ENCODE assay signal across 1 cellular context in the genomic region with DNA sequence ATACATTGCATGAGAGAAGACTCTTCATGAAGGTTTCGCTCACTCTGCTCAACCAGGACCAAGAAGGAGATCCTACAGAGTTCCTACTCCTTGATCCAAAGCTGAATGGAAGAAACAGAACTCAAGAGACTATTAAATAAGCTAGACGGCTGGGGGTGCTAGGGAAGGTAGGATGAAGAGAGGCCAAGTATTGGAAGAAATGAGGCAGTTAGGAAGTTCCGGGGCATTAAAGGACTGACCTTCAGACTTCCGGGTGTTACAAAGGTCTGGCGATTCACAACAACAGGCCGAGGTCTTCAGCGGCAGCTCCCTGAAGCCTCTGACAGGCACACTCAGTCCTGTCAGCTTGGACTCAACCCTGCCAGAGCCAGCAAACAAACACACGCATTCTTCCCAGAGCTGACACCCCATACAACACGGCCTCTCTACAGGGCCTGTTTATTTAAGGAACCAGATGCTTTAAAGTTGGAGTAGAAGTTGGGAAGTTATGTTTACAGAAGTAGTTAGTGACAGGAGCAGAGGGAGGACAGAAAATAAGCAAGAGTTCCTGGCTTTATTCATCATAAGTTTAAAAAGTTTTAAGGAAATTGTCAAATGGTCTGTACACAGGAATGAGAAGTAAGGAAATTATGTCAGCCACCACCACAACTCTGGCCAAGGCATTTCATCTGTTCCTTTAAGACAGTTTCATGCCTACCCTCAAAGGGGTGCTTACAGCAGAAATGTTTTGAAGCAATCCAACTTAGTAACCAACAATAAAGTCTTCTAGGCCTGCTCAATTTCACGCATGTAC.
TF ChIP-seq lines count a peak whose summit lies in the region.

No MANE protein-coding gene starts in this region.

TF ChIP-seq in HepG2, 621 proteins besides CTCF, POLR2A, EP300 and RAD21 (continued from another document and continues in another):
- TF ChIP-seq, protein P1, sequence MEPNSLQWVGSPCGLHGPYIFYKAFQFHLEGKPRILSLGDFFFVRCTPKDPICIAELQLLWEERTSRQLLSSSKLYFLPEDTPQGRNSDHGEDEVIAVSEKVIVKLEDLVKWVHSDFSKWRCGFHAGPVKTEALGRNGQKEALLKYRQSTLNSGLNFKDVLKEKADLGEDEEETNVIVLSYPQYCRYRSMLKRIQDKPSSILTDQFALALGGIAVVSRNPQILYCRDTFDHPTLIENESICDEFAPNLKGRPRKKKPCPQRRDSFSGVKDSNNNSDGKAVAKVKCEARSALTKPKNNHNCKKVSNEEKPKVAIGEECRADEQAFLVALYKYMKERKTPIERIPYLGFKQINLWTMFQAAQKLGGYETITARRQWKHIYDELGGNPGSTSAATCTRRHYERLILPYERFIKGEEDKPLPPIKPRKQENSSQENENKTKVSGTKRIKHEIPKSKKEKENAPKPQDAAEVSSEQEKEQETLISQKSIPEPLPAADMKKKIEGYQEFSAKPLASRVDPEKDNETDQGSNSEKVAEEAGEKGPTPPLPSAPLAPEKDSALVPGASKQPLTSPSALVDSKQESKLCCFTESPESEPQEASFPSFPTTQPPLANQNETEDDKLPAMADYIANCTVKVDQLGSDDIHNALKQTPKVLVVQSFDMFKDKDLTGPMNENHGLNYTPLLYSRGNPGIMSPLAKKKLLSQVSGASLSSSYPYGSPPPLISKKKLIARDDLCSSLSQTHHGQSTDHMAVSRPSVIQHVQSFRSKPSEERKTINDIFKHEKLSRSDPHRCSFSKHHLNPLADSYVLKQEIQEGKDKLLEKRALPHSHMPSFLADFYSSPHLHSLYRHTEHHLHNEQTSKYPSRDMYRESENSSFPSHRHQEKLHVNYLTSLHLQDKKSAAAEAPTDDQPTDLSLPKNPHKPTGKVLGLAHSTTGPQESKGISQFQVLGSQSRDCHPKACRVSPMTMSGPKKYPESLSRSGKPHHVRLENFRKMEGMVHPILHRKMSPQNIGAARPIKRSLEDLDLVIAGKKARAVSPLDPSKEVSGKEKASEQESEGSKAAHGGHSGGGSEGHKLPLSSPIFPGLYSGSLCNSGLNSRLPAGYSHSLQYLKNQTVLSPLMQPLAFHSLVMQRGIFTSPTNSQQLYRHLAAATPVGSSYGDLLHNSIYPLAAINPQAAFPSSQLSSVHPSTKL (CRISPR knock-in tag; IDR thresholded peaks at IDR 0.05): peak; percentile 94
- TF ChIP-seq ZNF30 (CRISPR knock-in tag; IDR thresholded peaks at IDR 0.05) (no peak), AGO1 (IDR thresholded peaks at IDR 0.05; ENCODE audit: low read depth, low read length, poor library complexity, severe bottlenecking) (no peak), ZNF562 (CRISPR knock-in tag; IDR thresholded peaks at IDR 0.05; ENCODE audit: borderline replicate concordance) (no peak), HMG20A (CRISPR knock-in tag; IDR thresholded peaks at IDR 0.05; ENCODE audit: borderline replicate concordance) (peak; percentile 90), ZNF274 (CRISPR knock-in tag; IDR thresholded peaks at IDR 0.05) (no peak), ZNF251 (CRISPR knock-in tag; IDR thresholded peaks at IDR 0.05) (no peak), ZNF629 (CRISPR knock-in tag; conservative IDR thresholded peaks at IDR 0.05) (peak; percentile 44; the same call in 1 of the 2 replicates), PTBP1 (IDR thresholded peaks at IDR 0.05; ENCODE audit: low read depth, low read length, poor library complexity, severe bottlenecking) (no peak), FOXC1 (CRISPR knock-in tag; IDR thresholded peaks at IDR 0.05; ENCODE audit: borderline replicate concordance) (no peak), FOSL2 (CRISPR knock-in tag; IDR thresholded peaks at IDR 0.05) (peak; percentile 68), ZNF781 (CRISPR knock-in tag; IDR thresholded peaks at IDR 0.05; ENCODE audit: borderline replicate concordance, not compliant biosample characterization) (no peak), ZNF101 (CRISPR knock-in tag; IDR thresholded peaks at IDR 0.05; ENCODE audit: borderline replicate concordance, low read depth) (no peak), DPF2 (CRISPR knock-in tag; IDR thresholded peaks at IDR 0.05; ENCODE audit: borderline replicate concordance, low read depth) (peak; percentile 77), SOX13 (IDR thresholded peaks at IDR 0.05) (no peak), SOX13 (CRISPR knock-in tag; conservative IDR thresholded peaks at IDR 0.05 in 1 of 2, IDR thresholded peaks at IDR 0.05 in 1 of 2) (peak in 1 of 2 experiments; percentile 90; a peak in 2 of 4 replicates), ZNF20 (CRISPR knock-in tag; IDR thresholded peaks at IDR 0.05) (no peak), ELF3 (CRISPR knock-in tag; IDR thresholded peaks at IDR 0.05) (peak; percentile 88), CHCHD3 (CRISPR knock-in tag; IDR thresholded peaks at IDR 0.05) (no peak)
- TF ChIP-seq, protein P2, sequence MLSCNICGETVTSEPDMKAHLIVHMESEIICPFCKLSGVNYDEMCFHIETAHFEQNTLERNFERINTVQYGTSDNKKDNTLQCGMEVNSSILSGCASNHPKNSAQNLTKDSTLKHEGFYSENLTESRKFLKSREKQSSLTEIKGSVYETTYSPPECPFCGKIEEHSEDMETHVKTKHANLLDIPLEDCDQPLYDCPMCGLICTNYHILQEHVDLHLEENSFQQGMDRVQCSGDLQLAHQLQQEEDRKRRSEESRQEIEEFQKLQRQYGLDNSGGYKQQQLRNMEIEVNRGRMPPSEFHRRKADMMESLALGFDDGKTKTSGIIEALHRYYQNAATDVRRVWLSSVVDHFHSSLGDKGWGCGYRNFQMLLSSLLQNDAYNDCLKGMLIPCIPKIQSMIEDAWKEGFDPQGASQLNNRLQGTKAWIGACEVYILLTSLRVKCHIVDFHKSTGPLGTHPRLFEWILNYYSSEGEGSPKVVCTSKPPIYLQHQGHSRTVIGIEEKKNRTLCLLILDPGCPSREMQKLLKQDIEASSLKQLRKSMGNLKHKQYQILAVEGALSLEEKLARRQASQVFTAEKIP (CRISPR knock-in tag; IDR thresholded peaks at IDR 0.05; ENCODE audit: borderline replicate concordance): no peak
- TF ChIP-seq, protein P3, sequence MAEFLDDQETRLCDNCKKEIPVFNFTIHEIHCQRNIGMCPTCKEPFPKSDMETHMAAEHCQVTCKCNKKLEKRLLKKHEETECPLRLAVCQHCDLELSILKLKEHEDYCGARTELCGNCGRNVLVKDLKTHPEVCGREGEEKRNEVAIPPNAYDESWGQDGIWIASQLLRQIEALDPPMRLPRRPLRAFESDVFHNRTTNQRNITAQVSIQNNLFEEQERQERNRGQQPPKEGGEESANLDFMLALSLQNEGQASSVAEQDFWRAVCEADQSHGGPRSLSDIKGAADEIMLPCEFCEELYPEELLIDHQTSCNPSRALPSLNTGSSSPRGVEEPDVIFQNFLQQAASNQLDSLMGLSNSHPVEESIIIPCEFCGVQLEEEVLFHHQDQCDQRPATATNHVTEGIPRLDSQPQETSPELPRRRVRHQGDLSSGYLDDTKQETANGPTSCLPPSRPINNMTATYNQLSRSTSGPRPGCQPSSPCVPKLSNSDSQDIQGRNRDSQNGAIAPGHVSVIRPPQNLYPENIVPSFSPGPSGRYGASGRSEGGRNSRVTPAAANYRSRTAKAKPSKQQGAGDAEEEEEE (CRISPR knock-in tag; IDR thresholded peaks at IDR 0.05; ENCODE audit: borderline replicate concordance): no peak
- TF ChIP-seq, protein P4, sequence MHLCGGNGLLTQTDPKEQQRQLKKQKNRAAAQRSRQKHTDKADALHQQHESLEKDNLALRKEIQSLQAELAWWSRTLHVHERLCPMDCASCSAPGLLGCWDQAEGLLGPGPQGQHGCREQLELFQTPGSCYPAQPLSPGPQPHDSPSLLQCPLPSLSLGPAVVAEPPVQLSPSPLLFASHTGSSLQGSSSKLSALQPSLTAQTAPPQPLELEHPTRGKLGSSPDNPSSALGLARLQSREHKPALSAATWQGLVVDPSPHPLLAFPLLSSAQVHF (CRISPR knock-in tag; IDR thresholded peaks at IDR 0.05): no peak
- TF ChIP-seq, protein P5, sequence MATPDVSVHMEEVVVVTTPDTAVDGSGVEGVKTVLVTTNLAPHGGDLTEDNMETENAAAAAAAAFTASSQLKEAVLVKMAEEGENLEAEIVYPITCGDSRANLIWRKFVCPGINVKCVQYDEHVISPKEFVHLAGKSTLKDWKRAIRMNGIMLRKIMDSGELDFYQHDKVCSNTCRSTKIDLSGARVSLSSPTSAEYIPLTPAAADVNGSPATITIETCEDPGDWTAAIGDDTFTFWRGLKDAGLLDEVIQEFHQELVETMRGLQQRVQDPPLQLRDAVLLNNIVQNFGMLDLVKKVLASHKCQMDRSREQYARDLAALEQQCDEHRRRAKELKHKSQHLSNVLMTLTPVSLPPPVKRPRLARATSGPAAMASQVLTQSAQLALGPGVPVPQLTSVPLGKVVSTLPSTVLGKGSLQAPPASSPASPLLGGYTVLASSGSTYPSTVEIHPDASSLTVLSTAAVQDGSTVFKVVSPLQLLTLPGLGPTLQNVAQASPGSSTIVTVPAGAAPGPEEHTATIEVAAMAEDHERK (CRISPR knock-in tag; IDR thresholded peaks at IDR 0.05; ENCODE audit: low read depth): no peak
- TF ChIP-seq, protein P6, sequence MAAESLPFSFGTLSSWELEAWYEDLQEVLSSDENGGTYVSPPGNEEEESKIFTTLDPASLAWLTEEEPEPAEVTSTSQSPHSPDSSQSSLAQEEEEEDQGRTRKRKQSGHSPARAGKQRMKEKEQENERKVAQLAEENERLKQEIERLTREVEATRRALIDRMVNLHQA (CRISPR knock-in tag; IDR thresholded peaks at IDR 0.05): no peak
- TF ChIP-seq, protein P7, sequence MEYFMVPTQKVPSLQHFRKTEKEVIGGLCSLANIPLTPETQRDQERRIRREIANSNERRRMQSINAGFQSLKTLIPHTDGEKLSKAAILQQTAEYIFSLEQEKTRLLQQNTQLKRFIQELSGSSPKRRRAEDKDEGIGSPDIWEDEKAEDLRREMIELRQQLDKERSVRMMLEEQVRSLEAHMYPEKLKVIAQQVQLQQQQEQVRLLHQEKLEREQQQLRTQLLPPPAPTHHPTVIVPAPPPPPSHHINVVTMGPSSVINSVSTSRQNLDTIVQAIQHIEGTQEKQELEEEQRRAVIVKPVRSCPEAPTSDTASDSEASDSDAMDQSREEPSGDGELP (IDR thresholded peaks at IDR 0.05; ENCODE audit: borderline replicate concordance, low read depth): peak; percentile 89
- TF ChIP-seq, protein P8, sequence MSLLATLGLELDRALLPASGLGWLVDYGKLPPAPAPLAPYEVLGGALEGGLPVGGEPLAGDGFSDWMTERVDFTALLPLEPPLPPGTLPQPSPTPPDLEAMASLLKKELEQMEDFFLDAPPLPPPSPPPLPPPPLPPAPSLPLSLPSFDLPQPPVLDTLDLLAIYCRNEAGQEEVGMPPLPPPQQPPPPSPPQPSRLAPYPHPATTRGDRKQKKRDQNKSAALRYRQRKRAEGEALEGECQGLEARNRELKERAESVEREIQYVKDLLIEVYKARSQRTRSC (CRISPR knock-in tag; IDR thresholded peaks at IDR 0.05; ENCODE audit: low read depth): no peak
- TF ChIP-seq, protein P9, sequence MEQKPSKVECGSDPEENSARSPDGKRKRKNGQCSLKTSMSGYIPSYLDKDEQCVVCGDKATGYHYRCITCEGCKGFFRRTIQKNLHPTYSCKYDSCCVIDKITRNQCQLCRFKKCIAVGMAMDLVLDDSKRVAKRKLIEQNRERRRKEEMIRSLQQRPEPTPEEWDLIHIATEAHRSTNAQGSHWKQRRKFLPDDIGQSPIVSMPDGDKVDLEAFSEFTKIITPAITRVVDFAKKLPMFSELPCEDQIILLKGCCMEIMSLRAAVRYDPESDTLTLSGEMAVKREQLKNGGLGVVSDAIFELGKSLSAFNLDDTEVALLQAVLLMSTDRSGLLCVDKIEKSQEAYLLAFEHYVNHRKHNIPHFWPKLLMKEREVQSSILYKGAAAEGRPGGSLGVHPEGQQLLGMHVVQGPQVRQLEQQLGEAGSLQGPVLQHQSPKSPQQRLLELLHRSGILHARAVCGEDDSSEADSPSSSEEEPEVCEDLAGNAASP (CRISPR knock-in tag; IDR thresholded peaks at IDR 0.05; ENCODE audit: borderline replicate concordance): peak; percentile 63; the same call in 1 of the 2 replicates
- TF ChIP-seq, protein P10, sequence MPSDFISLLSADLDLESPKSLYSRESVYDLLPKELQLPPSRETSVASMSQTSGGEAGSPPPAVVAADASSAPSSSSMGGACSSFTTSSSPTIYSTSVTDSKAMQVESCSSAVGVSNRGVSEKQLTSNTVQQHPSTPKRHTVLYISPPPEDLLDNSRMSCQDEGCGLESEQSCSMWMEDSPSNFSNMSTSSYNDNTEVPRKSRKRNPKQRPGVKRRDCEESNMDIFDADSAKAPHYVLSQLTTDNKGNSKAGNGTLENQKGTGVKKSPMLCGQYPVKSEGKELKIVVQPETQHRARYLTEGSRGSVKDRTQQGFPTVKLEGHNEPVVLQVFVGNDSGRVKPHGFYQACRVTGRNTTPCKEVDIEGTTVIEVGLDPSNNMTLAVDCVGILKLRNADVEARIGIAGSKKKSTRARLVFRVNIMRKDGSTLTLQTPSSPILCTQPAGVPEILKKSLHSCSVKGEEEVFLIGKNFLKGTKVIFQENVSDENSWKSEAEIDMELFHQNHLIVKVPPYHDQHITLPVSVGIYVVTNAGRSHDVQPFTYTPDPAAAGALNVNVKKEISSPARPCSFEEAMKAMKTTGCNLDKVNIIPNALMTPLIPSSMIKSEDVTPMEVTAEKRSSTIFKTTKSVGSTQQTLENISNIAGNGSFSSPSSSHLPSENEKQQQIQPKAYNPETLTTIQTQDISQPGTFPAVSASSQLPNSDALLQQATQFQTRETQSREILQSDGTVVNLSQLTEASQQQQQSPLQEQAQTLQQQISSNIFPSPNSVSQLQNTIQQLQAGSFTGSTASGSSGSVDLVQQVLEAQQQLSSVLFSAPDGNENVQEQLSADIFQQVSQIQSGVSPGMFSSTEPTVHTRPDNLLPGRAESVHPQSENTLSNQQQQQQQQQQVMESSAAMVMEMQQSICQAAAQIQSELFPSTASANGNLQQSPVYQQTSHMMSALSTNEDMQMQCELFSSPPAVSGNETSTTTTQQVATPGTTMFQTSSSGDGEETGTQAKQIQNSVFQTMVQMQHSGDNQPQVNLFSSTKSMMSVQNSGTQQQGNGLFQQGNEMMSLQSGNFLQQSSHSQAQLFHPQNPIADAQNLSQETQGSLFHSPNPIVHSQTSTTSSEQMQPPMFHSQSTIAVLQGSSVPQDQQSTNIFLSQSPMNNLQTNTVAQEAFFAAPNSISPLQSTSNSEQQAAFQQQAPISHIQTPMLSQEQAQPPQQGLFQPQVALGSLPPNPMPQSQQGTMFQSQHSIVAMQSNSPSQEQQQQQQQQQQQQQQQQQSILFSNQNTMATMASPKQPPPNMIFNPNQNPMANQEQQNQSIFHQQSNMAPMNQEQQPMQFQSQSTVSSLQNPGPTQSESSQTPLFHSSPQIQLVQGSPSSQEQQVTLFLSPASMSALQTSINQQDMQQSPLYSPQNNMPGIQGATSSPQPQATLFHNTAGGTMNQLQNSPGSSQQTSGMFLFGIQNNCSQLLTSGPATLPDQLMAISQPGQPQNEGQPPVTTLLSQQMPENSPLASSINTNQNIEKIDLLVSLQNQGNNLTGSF (CRISPR knock-in tag; IDR thresholded peaks at IDR 0.05): no peak
- TF ChIP-seq, protein P11, sequence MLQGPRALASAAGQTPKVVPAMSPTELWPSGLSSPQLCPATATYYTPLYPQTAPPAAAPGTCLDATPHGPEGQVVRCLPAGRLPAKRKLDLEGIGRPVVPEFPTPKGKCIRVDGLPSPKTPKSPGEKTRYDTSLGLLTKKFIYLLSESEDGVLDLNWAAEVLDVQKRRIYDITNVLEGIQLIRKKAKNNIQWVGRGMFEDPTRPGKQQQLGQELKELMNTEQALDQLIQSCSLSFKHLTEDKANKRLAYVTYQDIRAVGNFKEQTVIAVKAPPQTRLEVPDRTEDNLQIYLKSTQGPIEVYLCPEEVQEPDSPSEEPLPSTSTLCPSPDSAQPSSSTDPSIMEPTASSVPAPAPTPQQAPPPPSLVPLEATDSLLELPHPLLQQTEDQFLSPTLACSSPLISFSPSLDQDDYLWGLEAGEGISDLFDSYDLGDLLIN (CRISPR knock-in tag; IDR thresholded peaks at IDR 0.05; ENCODE audit: borderline replicate concordance): no peak
